Comparison of ENCODE assay signal across 20 cellular contexts in genomic region chr6:57254055-57254717, GRCh38. TPM values are rescaled to one million over a fixed set of nuclear protein-coding genes. Genes with fewer than 3 reads are reported as not detected.
A peak's percentile ranks its signal among the peaks of the same experiment; 100 is the strongest.
DNase-seq lines count a peak whose midpoint lies in the region; TF ChIP-seq lines count a peak whose summit lies in the region.
"Had no signal": no experiment of that assay in that cellular context is flagged by ENCODE, and none has a peak within 500 bp of the region (broad histone marks: within the 10 kb centered on the region; RNA-seq: fewer than 3 reads in every experiment).

No MANE protein-coding gene starts in this region.

- H3K9me3 ChIP-seq in Loucy (ENCODE audit: insufficient read depth, low read depth, low read length) (no peaks in the 10 kb centered on the region), esophagus squamous epithelium (no peaks in the 10 kb centered on the region), neural progenitor cell (ENCODE audit: low read depth) (no peaks in the 10 kb centered on the region), transverse colon (no peaks in the 10 kb centered on the region), tibial nerve (no peaks in the 10 kb centered on the region)
- H3K9me3 ChIP-seq: adrenal gland had no signal

- H3K27ac Mint-ChIP-seq in neural progenitor cell = peak overlapping the region; percentile 3
- H3K27ac Mint-ChIP-seq: CD4-positive, alpha-beta memory T cell; stimulated activated effector memory CD8-positive, alpha-beta T cell treated with anti-CD3 and anti-CD28 coated beads, Interleukin-12 subunit alpha, Interleukin-12 subunit beta, amount 100 ng/mL, for 72 hours had no signal

- H3K27ac ChIP-seq in esophagus squamous epithelium (peak overlapping the region in 3 of 4 donors; percentile 14 to 79 (median 23)), neural progenitor cell (no peak overlapping the region), transverse colon (peak overlapping the region; percentile 75 to 88 (median 85)), tibial nerve (no peak overlapping the region), substantia nigra (ENCODE audit: low read depth, low read length, poor library complexity, severe bottlenecking) (no peak overlapping the region)
- H3K27ac ChIP-seq: adrenal gland, VCaP had no signal

- H2AFZ ChIP-seq in Loucy (ENCODE audit: low read length) = 0 out of 2 replicates have a peak overlapping the region, but pooled peaks have one; percentile 42
- H2AFZ ChIP-seq in neural progenitor cell (replicated peaks) = no peak overlapping the region

- no peak overlapping the region for H3K4me3 Mint-ChIP-seq in neural progenitor cell
- H3K4me3 Mint-ChIP-seq: CD4-positive, alpha-beta memory T cell; stimulated activated effector memory CD8-positive, alpha-beta T cell treated with anti-CD3 and anti-CD28 coated beads, Interleukin-12 subunit alpha, Interleukin-12 subunit beta, amount 100 ng/mL, for 72 hours had no signal

- no peak overlapping the region for H3K4me3 ChIP-seq in Loucy (ENCODE audit: low read length, poor library complexity, severe bottlenecking)
- H3K4me3 ChIP-seq in esophagus squamous epithelium = no peak overlapping the region
- no peak overlapping the region for H3K4me3 ChIP-seq in neural progenitor cell
- no peak overlapping the region for H3K4me3 ChIP-seq in transverse colon
- H3K4me3 ChIP-seq in tibial nerve = no peak overlapping the region
- H3K4me3 ChIP-seq: adrenal gland, GM12878 had no signal

- H3K79me2 ChIP-seq in Loucy (ENCODE audit: insufficient read depth, low read length) (no peaks in the 10 kb centered on the region), neural progenitor cell (ENCODE audit: low read depth) (no peaks in the 10 kb centered on the region)

- H3K9ac ChIP-seq in Loucy (ENCODE audit: low read depth, low read length, poor library complexity, severe bottlenecking) (no peak overlapping the region), neural progenitor cell (no peak overlapping the region)

- 76 to 88% methylated on average over 4 of the region's 4 CpGs for WGBS in esophagus squamous epithelium, 2 donors
- WGBS in transverse colon (ENCODE audit: low coverage in 1 of 2), 2 donors = 72 to 76% methylated on average over 4 of the region's 4 CpGs
- 54 to 59% methylated on average over 4 of the region's 4 CpGs for WGBS in tibial nerve, 2 donors

- TF ChIP-seq EP300 in transverse colon (IDR thresholded peaks at IDR 0.05; ENCODE audit: low read depth) = no peak
- no peak for TF ChIP-seq EP300 in tibial nerve (IDR thresholded peaks at IDR 0.05)

- no peaks in the 10 kb centered on the region for H3K36me3 ChIP-seq in Loucy (ENCODE audit: insufficient read depth, low read length)
- H3K36me3 ChIP-seq in esophagus squamous epithelium = no peaks in the 10 kb centered on the region
- no peaks in the 10 kb centered on the region for H3K36me3 ChIP-seq in neural progenitor cell
- no peaks in the 10 kb centered on the region for H3K36me3 ChIP-seq in transverse colon
- no peaks in the 10 kb centered on the region for H3K36me3 ChIP-seq in tibial nerve
- H3K36me3 ChIP-seq: adrenal gland had no signal

- H4K20me1 ChIP-seq in Loucy (ENCODE audit: insufficient read depth, low read length, poor library complexity, severe bottlenecking) (no peaks in the 10 kb centered on the region), neural progenitor cell (ENCODE audit: low read depth) (no peaks in the 10 kb centered on the region)

- H3F3A ChIP-seq in Loucy (ENCODE audit: low read depth) = no peaks in the 10 kb centered on the region
- no peaks in the 10 kb centered on the region for H3F3A ChIP-seq in neural progenitor cell (ENCODE audit: low read depth)

- H3K4me1 ChIP-seq in Loucy (ENCODE audit: insufficient read depth, low read length, poor library complexity, severe bottlenecking) = peaks cover 22% of the 10 kb centered on the region
- H3K4me1 ChIP-seq in esophagus squamous epithelium = peaks cover 0 to 13% (median 0%) of the 10 kb centered on the region in 3 donors
- peaks cover 22% of the 10 kb centered on the region for H3K4me1 ChIP-seq in neural progenitor cell
- peaks cover 4 to 21% (median 8%) of the 10 kb centered on the region in 4 donors for H3K4me1 ChIP-seq in transverse colon
- H3K4me1 ChIP-seq in tibial nerve = peaks cover 0 to 15% (median 2%) of the 10 kb centered on the region in 4 donors
- H3K4me1 ChIP-seq: adrenal gland had no signal

- no peaks in the 10 kb centered on the region for H3K9me3 Mint-ChIP-seq in neural progenitor cell
- H3K9me3 Mint-ChIP-seq: CD4-positive, alpha-beta memory T cell; stimulated activated effector memory CD8-positive, alpha-beta T cell treated with anti-CD3 and anti-CD28 coated beads, Interleukin-12 subunit alpha, Interleukin-12 subunit beta, amount 100 ng/mL, for 72 hours had no signal

- H3K27me3 ChIP-seq in Loucy (ENCODE audit: insufficient read depth, low read length, poor library complexity, severe bottlenecking) (no peaks in the 10 kb centered on the region), esophagus squamous epithelium (peaks cover 0 to 32% (median 0%) of the 10 kb centered on the region in 4 donors), neural progenitor cell (no peaks in the 10 kb centered on the region), transverse colon (no peaks in the 10 kb centered on the region), tibial nerve (no peaks in the 10 kb centered on the region)
- H3K27me3 ChIP-seq: adrenal gland had no signal

- DNase-seq in esophagus squamous epithelium (lab: John Stamatoyannopoulos, UW) (no peak), neural progenitor cell (ENCODE audit: low spot score) (peak; percentile 64), transverse colon (no peak), activated gamma-delta T cell treated with Interleukin-2 at 50 U/mL for 16 hours (no peak), tibial nerve (ENCODE audit: low spot score in 2 of 2) (no peak), Ammon's horn (ENCODE audit: low spot score) (no peak), substantia nigra (lab: John Stamatoyannopoulos, UW) (no peak)
- DNase-seq: activated CD4-positive, alpha-beta T cell treated with anti-CD3 and anti-CD28 coated beads, Interleukin-2, amount 50 U/mL, for 4 hours; activated gamma-delta T cell; adrenal gland; CD4-positive, alpha-beta memory T cell; GOT3; NCI-H1092 treated with DMSO at 0.1 percent for 48 hours; NCI-H2081; NK-92 treated with Interleukin-12 subunit alpha and Interleukin-12 subunit beta, amount 100 ng/mL, for 24 hours; T-helper 2 cell had no signal

- H3K9me2 ChIP-seq in Loucy (replicated peaks; ENCODE audit: low read depth, low read length) = no peaks in the 10 kb centered on the region

- intact Hi-C loops in esophagus squamous epithelium (cut with DNase I) = no loop called here
- intact Hi-C loops in transverse colon (cut with DNase I; ENCODE audit: low total_unique reads) = no loop called here

- no peaks in the 10 kb centered on the region for H3K36me3 Mint-ChIP-seq in neural progenitor cell
- H3K36me3 Mint-ChIP-seq: CD4-positive, alpha-beta memory T cell; stimulated activated effector memory CD8-positive, alpha-beta T cell treated with anti-CD3 and anti-CD28 coated beads, Interleukin-12 subunit alpha, Interleukin-12 subunit beta, amount 100 ng/mL, for 72 hours had no signal

- in situ Hi-C loops in transverse colon (cut with MboI; ENCODE audit: low pct_ligation_motif_present in 1 of 4, low pct_unique_long_range_greater_than_20kb in 1 of 4, low sequenced_read_pairs in 3 of 4) = no loop called here

- TF ChIP-seq CTCF in Loucy (conservative IDR thresholded peaks at IDR 0.05; ENCODE audit: low read length) (no peak), esophagus squamous epithelium (IDR thresholded peaks at IDR 0.05) (no peak), neural progenitor cell (IDR thresholded peaks at IDR 0.05) (no peak), transverse colon (IDR thresholded peaks at IDR 0.05) (no peak), tibial nerve (IDR thresholded peaks at IDR 0.05) (no peak)

- H3K27me3 Mint-ChIP-seq in neural progenitor cell (ENCODE audit: insufficient read depth, low read depth) = peaks cover 4% of the 10 kb centered on the region

- H3K4me1 Mint-ChIP-seq in neural progenitor cell = peaks cover 15% of the 10 kb centered on the region
- H3K4me1 Mint-ChIP-seq: CD4-positive, alpha-beta memory T cell; stimulated activated effector memory CD8-positive, alpha-beta T cell treated with anti-CD3 and anti-CD28 coated beads, Interleukin-12 subunit alpha, Interleukin-12 subunit beta, amount 100 ng/mL, for 72 hours had no signal

- H3K4me2 ChIP-seq in Loucy (ENCODE audit: low read depth, low read length, poor library complexity, severe bottlenecking) (no peak overlapping the region), neural progenitor cell (peak overlapping the region; percentile 51)

- TF ChIP-seq POLR2A in esophagus squamous epithelium (IDR thresholded peaks at IDR 0.05) = no peak
- TF ChIP-seq POLR2A in transverse colon (IDR thresholded peaks at IDR 0.05) = no peak
- TF ChIP-seq POLR2A in tibial nerve (IDR thresholded peaks at IDR 0.05) = no peak

RNA-seq across cellular contexts. Expression of gene RAB23, which starts 32.1 kb away (rescaled TPM):
- total RNA-seq in esophagus squamous epithelium (10 to 100 TPM in 1 of 4 donors, 1 to 10 TPM in 3; 1.5 to 17.2 (median 5.9) TPM), neural progenitor cell (ENCODE audit: low replicate concordance) (26.9 and 43.7 TPM in 2 replicates), transverse colon (10 to 100 TPM; 21.7 to 28.5 (median 25.1) TPM), tibial nerve (10 to 100 TPM; 17.1 to 26.8 (median 20.1) TPM)

Comparison
In these comparisons a context has a peak if more than half of its experiments do, and no peak if none do; other contexts are left out.
1. H3K27ac ChIP-seq: peak in esophagus squamous epithelium (3 of 4) and transverse colon (4 of 4); none in neural progenitor cell (single experiment), tibial nerve (0 of 4) and substantia nigra (single experiment).